ENCODE assay signal across 20 cellular contexts in genomic region chr6:11320914-11321549, GRCh38.
"Had no signal": no experiment of that assay in that cellular context is flagged by ENCODE, and none has a peak within 500 bp of the region (broad histone marks: within the 10 kb centered on the region; RNA-seq: fewer than 3 reads in every experiment).

No MANE protein-coding gene starts in this region.

- H3K4me3 ChIP-seq: esophagus squamous epithelium, thyroid gland had no signal

- H3K27me3 Mint-ChIP-seq: activated naive CD8-positive, alpha-beta T cell; effector memory CD8-positive, alpha-beta T cell; natural killer cell treated with Interleukin-12 subunit alpha and Interleukin-12 subunit beta and Interleukin-15 and Interleukin-18, amount 100 ng/mL, for 72 hours had no signal

- H3K27ac Mint-ChIP-seq: brain had no signal

- H3K9me3 Mint-ChIP-seq: activated T-cell treated with anti-CD3 and anti-CD28 coated beads, Interleukin-2, amount 50 U/mL, for 4 hours; brain; effector memory CD8-positive, alpha-beta T cell had no signal

- H3K27ac ChIP-seq: esophagus squamous epithelium, thyroid gland had no signal

- H3K9me3 ChIP-seq: esophagus squamous epithelium, thyroid gland had no signal

- ATAC-seq: activated CD4-positive, CD25-positive, alpha-beta regulatory T cell treated with anti-CD3 and anti-CD28 coated beads, Interleukin-2, amount 50 U/mL, for 24 hours; activated T-cell treated with anti-CD3 and anti-CD28 coated beads, Interleukin-2, amount 50 U/mL, for 4 hours; effector memory CD8-positive, alpha-beta T cell; natural killer cell treated with Interleukin-12 subunit alpha and Interleukin-12 subunit beta and Interleukin-15 and Interleukin-18, amount 100 ng/mL, for 72 hours had no signal

- H3K36me3 Mint-ChIP-seq: brain had no signal

- H3K36me3 ChIP-seq: esophagus squamous epithelium, thyroid gland had no signal

- H3K4me3 Mint-ChIP-seq: activated naive CD8-positive, alpha-beta T cell; activated T-cell treated with anti-CD3 and anti-CD28 coated beads, Interleukin-2, amount 50 U/mL, for 4 hours; brain; effector memory CD8-positive, alpha-beta T cell; natural killer cell treated with Interleukin-12 subunit alpha and Interleukin-12 subunit beta and Interleukin-15 and Interleukin-18, amount 100 ng/mL, for 72 hours had no signal

- H3K27me3 ChIP-seq: esophagus squamous epithelium, thyroid gland had no signal

- DNase-seq: activated CD4-positive, alpha-beta T cell treated with anti-CD3 and anti-CD28 coated beads, Interleukin-2, amount 50 U/mL, for 1 hour; activated CD8-positive, alpha-beta memory T cell treated with anti-CD3 and anti-CD28 coated beads, Interleukin-2, amount 50 U/mL, for 4 hours; activated T-cell treated with anti-CD3 and anti-CD28 coated beads, Interleukin-2, amount 50 U/mL, for 4 hours; amygdala; caudate nucleus; effector memory CD8-positive, alpha-beta T cell; esophagus squamous epithelium; nucleus accumbens; posterior cingulate gyrus; stimulated activated CD4-positive, alpha-beta T cell treated with anti-CD3 and anti-CD28 coated beads, Interleukin-12 subunit alpha, Interleukin-12 subunit beta, amount 100 ng/mL, for 4 hours; stimulated activated CD4-positive, alpha-beta T cell treated with anti-CD3 and anti-CD28 coated beads, Interleukin-1b, Interleukin-23, amount 100 ng/mL, for 48 hours; stimulated activated CD8-positive, alpha-beta memory T cell treated with anti-CD3 and anti-CD28 coated beads, Interleukin-4, amount 100 ng/mL, for 48 hours; stimulated activated naive CD4-positive, alpha-beta T cell treated with Interleukin-2 at 50 U/mL for 16 hours; T-helper 1 cell; T1000; thyroid gland had no signal
